9 cellular contexts compared by ENCODE assay signal in the genomic region with DNA sequence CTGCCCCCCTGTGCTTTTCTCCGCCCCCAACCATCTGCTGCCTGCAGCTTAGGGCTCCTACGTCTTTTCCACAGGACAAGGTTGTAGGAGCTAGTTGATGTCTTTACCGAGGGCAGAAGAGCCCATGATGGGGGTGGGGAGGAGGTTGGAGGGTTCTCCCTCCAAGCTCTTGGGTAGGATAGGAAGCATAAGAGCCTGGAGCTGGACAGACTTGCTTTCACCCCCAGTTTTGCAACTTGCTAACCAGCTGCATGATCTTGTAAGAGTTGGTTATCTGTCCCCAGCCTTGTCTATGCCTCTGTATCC. TPM values are rescaled to one million over a fixed set of nuclear protein-coding genes. Genes with fewer than 3 reads are reported as not detected.
DNase-seq lines count a peak whose midpoint lies in the region; ATAC-seq, FAIRE-seq and TF ChIP-seq lines count a peak whose summit lies in the region.
"Had no signal": no experiment of that assay in that cellular context is flagged by ENCODE, and none has a peak within 500 bp of the region (broad histone marks: within the 10 kb centered on the region; RNA-seq: fewer than 3 reads in every experiment).

No MANE protein-coding gene starts in this region.

- H3K27me3 ChIP-seq in aorta (ENCODE audit: control insufficient read depth in 1 of 2, insufficient read depth in 2 of 2, low read length in 1 of 2): no peaks in the 10 kb centered on the region

- POLR2A ChIA-PET in MCF 10A (lab: Yijun Ruan, JAX): interaction anchor here (0.8 to 2.3 kb wide), 15 partner anchors 9 to 302 kb away, joined by 3 to 26 read pairs (median 6); a partner anchor contains a TSS

- ATAC-seq in stimulated activated naive CD8-positive, alpha-beta T cell treated with anti-CD3 and anti-CD28 coated beads, Interleukin-15, Interleukin-2, amounts not matched to agents 100 U/mL and 50 U/mL, for 24 hours: no peak
- ATAC-seq in aorta (ENCODE audit: low FRiP score) (no peak), GM21360 (IDR thresholded peaks at IDR 0.05; ENCODE audit: unreplicated experiment) (no peak)

- H3K36me3 ChIP-seq in aorta (ENCODE audit: control insufficient read depth in 1 of 2, insufficient read depth in 2 of 2, low read length in 1 of 2): peaks cover 5 to 16% of the 10 kb centered on the region in 2 donors

- FAIRE-seq in GM12891 (lab: Jason Lieb, UNC): no peak

- H3K4me3 Mint-ChIP-seq in stimulated activated naive CD8-positive, alpha-beta T cell treated with anti-CD3 and anti-CD28 coated beads, Interleukin-15, Interleukin-2, amounts not matched to agents 100 ng/mL and 50 ng/mL, for 24 hours: peak overlapping the region; percentile 96
- H3K4me3 Mint-ChIP-seq in MCF 10A (ENCODE audit: unreplicated experiment) (peak overlapping the region; percentile 95), mesothelial cell of epicardium (peak overlapping the region; percentile 99)

- no TSS peak for BruUV-seq in MCF 10A (replicated peaks; lab: Mats Ljungman, UMichigan)

- no peak overlapping the region for H3K27ac ChIP-seq in aorta (ENCODE audit: low read depth in 1 of 2, low read length in 2 of 2)

- TF ChIP-seq CTCF in MCF 10A (IDR thresholded peaks at IDR 0.05; ENCODE audit: unreplicated experiment) (no peak), mesothelial cell of epicardium (IDR thresholded peaks at IDR 0.05; ENCODE audit: unreplicated experiment) (no peak)

- H3K9me3 ChIP-seq in aorta (ENCODE audit: control insufficient read depth, low read length): no peaks in the 10 kb centered on the region

- CTCF ChIA-PET in MCF 10A (lab: Yijun Ruan, JAX): interaction anchor here (0.9 to 1.2 kb wide), 2 partner anchors 55 to 63 kb away, joined by 4 to 5 read pairs; a partner anchor contains a TSS

- no peaks in the 10 kb centered on the region for H3K27me3 Mint-ChIP-seq in stimulated activated naive CD8-positive, alpha-beta T cell treated with anti-CD3 and anti-CD28 coated beads, Interleukin-15, Interleukin-2, amounts not matched to agents 100 ng/mL and 50 ng/mL, for 24 hours
- no peaks in the 10 kb centered on the region for H3K27me3 Mint-ChIP-seq in MCF 10A (ENCODE audit: insufficient read depth, unreplicated experiment)
- H3K27me3 Mint-ChIP-seq in mesothelial cell of epicardium (ENCODE audit: low read depth): no peaks in the 10 kb centered on the region

- 10 to 16% methylated on average over 3 of the region's 3 CpGs for WGBS in aorta, 2 donors

- H3K4me1 ChIP-seq in aorta (ENCODE audit: control insufficient read depth in 1 of 2, insufficient read depth in 2 of 2, low read length in 2 of 2): no peaks in the 10 kb centered on the region

- intact Hi-C loops in MCF 10A (cut with micrococcal nuclease): loop anchor here (1.0 to 5.0 kb wide), 3 partner anchors 50 to 292 kb away; a partner anchor contains a TSS
- intact Hi-C loops in aorta (cut with DNase I): loop anchor here (2.0 to 5.0 kb wide), 4 partner anchors 40 to 110 kb away; a partner anchor contains a TSS

- no peaks in the 10 kb centered on the region for H3K9me3 Mint-ChIP-seq in stimulated activated naive CD8-positive, alpha-beta T cell treated with anti-CD3 and anti-CD28 coated beads, Interleukin-15, Interleukin-2, amounts not matched to agents 100 ng/mL and 50 ng/mL, for 24 hours
- H3K9me3 Mint-ChIP-seq in MCF 10A (ENCODE audit: unreplicated experiment) (no peaks in the 10 kb centered on the region), mesothelial cell of epicardium (no peaks in the 10 kb centered on the region)

- no peak for DNase-seq in stimulated activated naive CD8-positive, alpha-beta T cell treated with anti-CD3 and anti-CD28 coated beads, Interleukin-15, Interleukin-2, amounts not matched to agents 100 U/mL and 50 U/mL, for 24 hours
- DNase-seq in MCF 10A (ENCODE audit: unreplicated experiment): no peak
- DNase-seq in mesothelial cell of epicardium (ENCODE audit: low spot score in 2 of 2, unreplicated experiment in 2 of 2): no peak
- no peak for DNase-seq in aorta
- DNase-seq in OCI-M2 (lab: John Stamatoyannopoulos, UW; ENCODE audit: unreplicated experiment): no peak
- no peak for DNase-seq in GM12891 (ENCODE audit: insufficient read length, low spot score)

- TF ChIP-seq POLR2A in GM12891 (IDR thresholded peaks at IDR 0.05; ENCODE audit: low read depth, low read length): no peak

- peaks cover 60% of the 10 kb centered on the region for H3K36me3 Mint-ChIP-seq in stimulated activated naive CD8-positive, alpha-beta T cell treated with anti-CD3 and anti-CD28 coated beads, Interleukin-15, Interleukin-2, amounts not matched to agents 100 ng/mL and 50 ng/mL, for 24 hours (ENCODE audit: low read depth)
- H3K36me3 Mint-ChIP-seq in MCF 10A (ENCODE audit: insufficient read depth, unreplicated experiment): peaks cover 77% of the 10 kb centered on the region
- H3K36me3 Mint-ChIP-seq in mesothelial cell of epicardium: peaks cover 36% of the 10 kb centered on the region

- peak overlapping the region; percentile 94 for H3K27ac Mint-ChIP-seq in stimulated activated naive CD8-positive, alpha-beta T cell treated with anti-CD3 and anti-CD28 coated beads, Interleukin-15, Interleukin-2, amounts not matched to agents 100 ng/mL and 50 ng/mL, for 24 hours
- H3K27ac Mint-ChIP-seq in MCF 10A (ENCODE audit: low read depth, unreplicated experiment): peak overlapping the region; percentile 93
- H3K27ac Mint-ChIP-seq in mesothelial cell of epicardium: peak overlapping the region; percentile 99

- peak overlapping the region; percentile 79 to 88 for H3K4me3 ChIP-seq in aorta (ENCODE audit: low read length in 2 of 2)

- H3K4me1 Mint-ChIP-seq in stimulated activated naive CD8-positive, alpha-beta T cell treated with anti-CD3 and anti-CD28 coated beads, Interleukin-15, Interleukin-2, amounts not matched to agents 100 ng/mL and 50 ng/mL, for 24 hours (ENCODE audit: low read depth): peaks cover 38% of the 10 kb centered on the region
- H3K4me1 Mint-ChIP-seq in MCF 10A (ENCODE audit: insufficient read depth, unreplicated experiment) (peaks cover 19% of the 10 kb centered on the region), mesothelial cell of epicardium (peaks cover 17% of the 10 kb centered on the region)

TF ChIP-seq in GM12891, 5 proteins besides CTCF, POLR2A, EP300 and RAD21:
- no peak for TF ChIP-seq POU2F2 (IDR thresholded peaks at IDR 0.05; ENCODE audit: low read depth, low read length)

RNA-seq across cellular contexts. Expression of a gene that starts 0.9 kb away (rescaled TPM):
- total RNA-seq in MCF 10A (2022): 62.7 and 73.9 TPM in 2 replicates
- 65.7 to 67.9 TPM (median 67.8 TPM) in 3 replicates for total RNA-seq in mesothelial cell of epicardium
- total RNA-seq in aorta: 10 to 100 TPM; 44.1 to 57.1 TPM
- polyA plus RNA-seq in aorta: 10 to 100 TPM; 30.1 to 75.6 TPM
- 29.8 TPM for polyA plus RNA-seq in GM12891 (2012; ENCODE audit: low read depth, missing spikeins)

RNA-seq across cellular contexts. Expression of a gene that starts 12.2 kb away (rescaled TPM):
- total RNA-seq in MCF 10A (2022) (280 and 301 TPM in 2 replicates), mesothelial cell of epicardium (247 to 261 TPM (median 254 TPM) in 3 replicates), aorta (100 to 1,000 TPM; 249 to 250 TPM)
- polyA plus RNA-seq in aorta: 100 to 1,000 TPM; 234 to 237 TPM
- 183 TPM for polyA plus RNA-seq in GM12891 (2012; ENCODE audit: low read depth, missing spikeins)

RNA-seq across cellular contexts. Expression of a gene that starts 31.7 kb away (rescaled TPM):
- 73.4 and 74.5 TPM in 2 replicates for total RNA-seq in MCF 10A (2022)
- 158 to 162 TPM (median 159 TPM) in 3 replicates for total RNA-seq in mesothelial cell of epicardium
- 10 to 100 TPM; 66.7 to 77.1 TPM for total RNA-seq in aorta
- 10 to 100 TPM; 13.5 to 55.6 TPM for polyA plus RNA-seq in aorta
- polyA plus RNA-seq in GM12891 (2012; ENCODE audit: low read depth, missing spikeins): 21.4 TPM

RNA-seq across cellular contexts. Expression of a gene that starts 42.5 kb away (rescaled TPM):
- not detected in 2 replicates for total RNA-seq in MCF 10A (2022)
- 0.36 to 1.1 TPM (median 0.78 TPM) in 3 replicates for total RNA-seq in mesothelial cell of epicardium
- not detected for total RNA-seq in aorta
- under 1 TPM in 1 of 2 donors, not detected in 1; 0.10 TPM for polyA plus RNA-seq in aorta
- 0.08 TPM for polyA plus RNA-seq in GM12891 (2012; ENCODE audit: low read depth, missing spikeins)
- total RNA-seq: T-helper 2 cell treated with Interferon-gamma antibody and Interleukin-4, amounts not matched to agents 100 ng/mL and 5 ng/mL, for 36 hours had no signal

RNA-seq across cellular contexts. Expression of a gene that starts 51.7 kb away (rescaled TPM):
- 33.8 and 36.1 TPM in 2 replicates for total RNA-seq in MCF 10A (2022)
- 38.2 to 42.2 TPM (median 39.0 TPM) in 3 replicates for total RNA-seq in mesothelial cell of epicardium
- 10 to 100 TPM; 32.2 to 32.9 TPM for total RNA-seq in aorta
- 10 to 100 TPM; 24.3 to 53.1 TPM for polyA plus RNA-seq in aorta
- 33.8 TPM for polyA plus RNA-seq in GM12891 (2012; ENCODE audit: low read depth, missing spikeins)
